ENCODE assay signal across 8 cellular contexts in the genomic region with DNA sequence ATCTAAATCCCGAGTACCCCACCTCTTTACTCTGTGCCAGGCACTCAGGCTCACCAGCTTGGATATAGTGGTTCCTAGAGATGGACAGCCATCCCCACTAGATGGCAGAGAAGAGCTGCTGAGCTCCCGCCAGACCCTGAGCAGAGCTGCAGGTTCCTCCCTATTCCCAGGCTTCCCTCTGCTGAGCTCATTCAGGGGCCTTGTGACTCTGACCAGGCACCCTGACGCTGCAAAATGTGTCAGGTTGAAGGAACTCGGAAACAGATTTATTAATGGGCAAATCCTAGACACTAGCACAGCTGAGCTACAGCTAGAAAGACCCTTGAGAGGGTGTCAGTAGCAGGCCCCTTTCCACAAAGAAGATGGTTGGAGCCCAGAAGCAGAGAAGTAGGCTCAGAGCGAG. TPM values are rescaled to one million over a fixed set of nuclear protein-coding genes. Genes with fewer than 3 reads are reported as not detected.
DNase-seq lines count a peak whose midpoint lies in the region; ATAC-seq, FAIRE-seq and TF ChIP-seq lines count a peak whose summit lies in the region.

No MANE protein-coding gene starts in this region.

- intact Hi-C loops in kidney (cut with DNase I), result no loop called here

- peak overlapping the region in 1 of 2 donors; percentile 29 for H3K9ac ChIP-seq in kidney (ENCODE audit: low read length in 2 of 2)

- FAIRE-seq in kidney (lab: Jason Lieb, UNC), result peak; percentile 29

- ATAC-seq in HG03064 (IDR thresholded peaks at IDR 0.05; ENCODE audit: low read depth, unreplicated experiment), result peak; percentile 63

- H3K4me3 ChIP-seq in WI38 (ENCODE audit: low read depth, low read length) (no peak overlapping the region), kidney (ENCODE audit: low read length in 2 of 2) (no peak overlapping the region)

- DNase-seq in NCI-H2029 (lab: John Stamatoyannopoulos, UW) (peak; percentile 45), NCI-H2029 treated with DMSO at 0.1 percent for 48 hours (lab: John Stamatoyannopoulos, UW) (no peak), NCI-H2196 (lab: John Stamatoyannopoulos, UW; ENCODE audit: unreplicated experiment) (peak; percentile 90), cerebellum (ENCODE audit: low spot score) (peak; percentile 86), kidney (peak; percentile 90)
- peak; percentile 23 for DNase-seq in stimulated activated CD4-positive, alpha-beta T cell treated with anti-CD3 and anti-CD28 coated beads, Interleukin-12 subunit alpha, Interleukin-12 subunit beta, amount 100 ng/mL, for 4 hours

- no peaks in the 10 kb centered on the region for H3K9me3 ChIP-seq in kidney (ENCODE audit: control insufficient read depth in 1 of 2, low read length in 2 of 2)

- peaks cover 4 to 12% of the 10 kb centered on the region in 2 donors for H3K36me3 ChIP-seq in kidney (ENCODE audit: control insufficient read depth in 1 of 2, insufficient read depth in 2 of 2, low read length in 2 of 2)

- H3K4me1 ChIP-seq in kidney (ENCODE audit: control insufficient read depth in 1 of 2, insufficient read depth in 1 of 2, low read depth in 1 of 2, low read length in 2 of 2), result peaks cover 4 to 5% of the 10 kb centered on the region in 2 donors

- peak; percentile 80 for TF ChIP-seq CTCF in WI38 (IDR thresholded peaks at IDR 0.05; ENCODE audit: low read depth, low read length)
- TF ChIP-seq CTCF in kidney (IDR thresholded peaks at IDR 0.05; ENCODE audit: borderline replicate concordance, extremely low read depth, insufficient read depth), result peak; percentile 81

- peak overlapping the region; percentile 46 to 71 for H3K27ac ChIP-seq in kidney (ENCODE audit: low read depth in 2 of 2, low read length in 2 of 2)

RNA-seq across cellular contexts. Expression of a gene that starts 38.2 kb away (rescaled TPM):
- total RNA-seq in cerebellum (not detected), kidney (not detected)
- not detected for polyA plus RNA-seq in kidney (ENCODE audit: insufficient read depth, low read depth, low replicate concordance)

RNA-seq across cellular contexts. Expression of a gene that starts 50.2 kb away (rescaled TPM):
- 33.6 TPM for total RNA-seq in cerebellum
- 59.2 TPM for total RNA-seq in kidney
- polyA plus RNA-seq in kidney (ENCODE audit: insufficient read depth, low read depth, low replicate concordance), result 18.4 TPM

RNA-seq across cellular contexts. Expression of a gene that starts 50.5 kb away (rescaled TPM):
- total RNA-seq in cerebellum, result 19.5 TPM
- total RNA-seq in kidney, result 35.1 TPM
- 25.4 TPM for polyA plus RNA-seq in kidney (ENCODE audit: insufficient read depth, low read depth, low replicate concordance)

RNA-seq across cellular contexts. Expression of a gene that starts 52.7 kb away (rescaled TPM):
- total RNA-seq in cerebellum (not detected), kidney (not detected)
- polyA plus RNA-seq in kidney (ENCODE audit: insufficient read depth, low read depth, low replicate concordance), result not detected
